ENCODE assay signal across 23 cellular contexts in the genomic region with DNA sequence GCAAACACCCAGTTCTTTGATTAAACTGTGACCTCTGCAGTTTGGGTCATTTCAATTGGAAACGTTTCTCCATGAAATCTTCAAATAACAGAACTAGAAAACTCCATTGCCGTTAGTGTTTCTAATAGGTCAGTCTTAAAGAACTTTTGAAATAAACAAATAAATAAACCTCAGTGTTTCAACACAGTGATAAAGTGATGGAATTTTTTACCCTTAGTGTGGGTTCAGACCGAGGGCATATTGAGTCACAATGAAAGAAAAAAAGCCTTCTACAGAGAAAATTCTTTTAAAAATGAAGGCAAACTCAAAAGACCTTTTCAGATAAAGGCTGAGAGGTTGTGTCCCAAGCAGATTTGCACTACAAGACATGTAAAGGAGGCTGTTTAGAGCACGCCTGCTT.
A peak's percentile ranks its signal among the peaks of the same experiment; 100 is the strongest.
DNase-seq lines count a peak whose midpoint lies in the region; ATAC-seq and TF ChIP-seq lines count a peak whose summit lies in the region.
"Had no signal": no experiment of that assay in that cellular context is flagged by ENCODE, and none has a peak within 500 bp of the region (broad histone marks: within the 10 kb centered on the region; RNA-seq: fewer than 3 reads in every experiment).

No MANE protein-coding gene starts in this region.

- no peaks in the 10 kb centered on the region for H3K36me3 Mint-ChIP-seq in neural crest cell (ENCODE audit: low read depth)
- H3K36me3 Mint-ChIP-seq: CD4-positive, alpha-beta memory T cell had no signal

- TF ChIP-seq EP300 in SK-N-SH (IDR thresholded peaks at IDR 0.05; ENCODE audit: borderline replicate concordance in 1 of 2, low read depth in 1 of 2, low read length in 1 of 2), result no peak

- H3K27ac ChIP-seq in Karpas-422 (ENCODE audit: low read length) (no peak overlapping the region), SK-N-SH (ENCODE audit: low read depth in 2 of 2, low read length in 1 of 2) (no peak overlapping the region), tibial artery (no peak overlapping the region)
- H3K27ac ChIP-seq: BLaER1 treated with 17β-estradiol and CSF1 and Interleukin-3, amounts not matched to agents 10 nM and 100 nM had no signal

- H3K9me2 ChIP-seq in Karpas-422 (replicated peaks; ENCODE audit: insufficient read depth, low read length), result no peaks in the 10 kb centered on the region
- no peaks in the 10 kb centered on the region for H3K9me2 ChIP-seq in SK-N-SH

- H3K4me1 Mint-ChIP-seq in neural crest cell, result peaks cover 78% of the 10 kb centered on the region
- H3K4me1 Mint-ChIP-seq: CD4-positive, alpha-beta memory T cell had no signal

- H3K4me2 ChIP-seq in Karpas-422 (ENCODE audit: low read depth, low read length, poor library complexity, severe bottlenecking), result no peak overlapping the region
- H3K4me2 ChIP-seq in SK-N-SH, result no peak overlapping the region
- H3K4me2 ChIP-seq: BLaER1 treated with 17β-estradiol and CSF1 and Interleukin-3, amounts not matched to agents 10 nM and 100 nM had no signal

- no peaks in the 10 kb centered on the region for H3K9me3 ChIP-seq in Karpas-422 (ENCODE audit: low read length)
- H3K9me3 ChIP-seq in SK-N-SH, result no peaks in the 10 kb centered on the region
- H3K9me3 ChIP-seq in tibial artery, result no peaks in the 10 kb centered on the region
- H3K9me3 ChIP-seq: BLaER1 treated with 17β-estradiol and CSF1 and Interleukin-3, amounts not matched to agents 10 nM and 100 nM; Caco-2 had no signal

- H2AFZ ChIP-seq in Karpas-422 (ENCODE audit: low read length), result no peak overlapping the region
- no peak overlapping the region for H2AFZ ChIP-seq in SK-N-SH (ENCODE audit: low read depth)

- 54% methylated on average over 4 of the region's 4 CpGs for WGBS in SK-N-SH (ENCODE audit: low lambda C conversion rate)

- no peaks in the 10 kb centered on the region for H3K79me2 ChIP-seq in Karpas-422 (ENCODE audit: low read length)
- no peaks in the 10 kb centered on the region for H3K79me2 ChIP-seq in SK-N-SH (ENCODE audit: insufficient read depth)

- no peak overlapping the region for H3K9ac ChIP-seq in Karpas-422 (ENCODE audit: low read length)
- no peak overlapping the region for H3K9ac ChIP-seq in SK-N-SH
- H3K9ac ChIP-seq: BLaER1 treated with 17β-estradiol and CSF1 and Interleukin-3, amounts not matched to agents 10 nM and 100 nM had no signal

- H3K36me3 ChIP-seq in Karpas-422 (ENCODE audit: insufficient read depth, low read length), result no peaks in the 10 kb centered on the region
- H3K36me3 ChIP-seq in SK-N-SH (replicated peaks in 1 of 2; ENCODE audit: control insufficient read depth in 1 of 2, insufficient read depth in 2 of 2, low read length in 1 of 2), result no peaks in the 10 kb centered on the region
- no peaks in the 10 kb centered on the region for H3K36me3 ChIP-seq in tibial artery
- H3K36me3 ChIP-seq: BLaER1 treated with 17β-estradiol and CSF1 and Interleukin-3, amounts not matched to agents 10 nM and 100 nM had no signal

- no peaks in the 10 kb centered on the region for H3K27me3 ChIP-seq in Karpas-422 (ENCODE audit: low read length)
- H3K27me3 ChIP-seq in SK-N-SH (ENCODE audit: insufficient read depth), result no peaks in the 10 kb centered on the region
- no peaks in the 10 kb centered on the region for H3K27me3 ChIP-seq in tibial artery
- H3K27me3 ChIP-seq: BLaER1 treated with 17β-estradiol and CSF1 and Interleukin-3, amounts not matched to agents 10 nM and 100 nM had no signal

- H4K20me1 ChIP-seq in Karpas-422 (ENCODE audit: insufficient read depth, low read depth, low read length) (no peaks in the 10 kb centered on the region), SK-N-SH (ENCODE audit: insufficient read depth) (no peaks in the 10 kb centered on the region)
- H4K20me1 ChIP-seq: BLaER1 treated with 17β-estradiol and CSF1 and Interleukin-3, amounts not matched to agents 10 nM and 100 nM had no signal

- no peak overlapping the region for H3K4me3 ChIP-seq in Karpas-422 (ENCODE audit: low read length)
- no peak overlapping the region for H3K4me3 ChIP-seq in choroid plexus epithelial cell (ENCODE audit: low read depth, low read length)
- no peak overlapping the region for H3K4me3 ChIP-seq in SK-N-SH (ENCODE audit: low read depth in 2 of 2, low read length in 1 of 2)
- H3K4me3 ChIP-seq in tibial artery, result no peak overlapping the region
- H3K4me3 ChIP-seq: BLaER1 treated with 17β-estradiol and CSF1 and Interleukin-3, amounts not matched to agents 10 nM and 100 nM had no signal

- no peaks in the 10 kb centered on the region for H3K9me3 Mint-ChIP-seq in neural crest cell
- H3K9me3 Mint-ChIP-seq: H9 had no signal

- peak overlapping the region; percentile 72 for H3K27ac Mint-ChIP-seq in neural crest cell (ENCODE audit: unreplicated experiment)
- H3K27ac Mint-ChIP-seq: CD4-positive, alpha-beta memory T cell; H9 had no signal

- intact Hi-C loops in tibial artery (cut with DNase I; ENCODE audit: low total_unique reads), result no loop called here

- H3K4me3 Mint-ChIP-seq in neural crest cell, result peak overlapping the region; percentile 54
- H3K4me3 Mint-ChIP-seq: CD4-positive, alpha-beta memory T cell; H9 had no signal

- no peaks in the 10 kb centered on the region for H3F3A ChIP-seq in SK-N-SH (replicated peaks; ENCODE audit: insufficient read depth)

- H3K27me3 Mint-ChIP-seq in neural crest cell (ENCODE audit: low read depth), result no peaks in the 10 kb centered on the region
- H3K27me3 Mint-ChIP-seq: CD4-positive, alpha-beta memory T cell had no signal

- DNase-seq in Karpas-422, result peak; percentile 11
- DNase-seq in choroid plexus epithelial cell (ENCODE audit: low read depth), result peak; percentile 64
- no peak for DNase-seq in neural crest cell (ENCODE audit: low read depth, low spot score)
- DNase-seq in SK-N-SH, result no peak
- DNase-seq in tibial artery, result no peak
- DNase-seq in stimulated activated CD4-positive, alpha-beta T cell treated with anti-CD3 and anti-CD28 coated beads, Interleukin-12 subunit alpha, Interleukin-12 subunit beta, amount 100 ng/mL, for 4 hours, result no peak
- DNase-seq: ACHN; Caco-2; CD4-positive, alpha-beta memory T cell; DMS 273 treated with DMSO at 0.1 percent for 48 hours; DMS79 treated with DMSO at 0.1 percent for 48 hours; H9; Kasumi-1; MM.1S; NCI-H1048; NCI-H1417 treated with DMSO at 0.1 percent for 48 hours; NCI-H187; NCI-H446; NCI-H526; OCI-M1; SW 1271 had no signal

- POLR2A ChIA-PET in SK-N-SH (lab: Yijun Ruan, JAX), result no interaction called here

- H3K4me1 ChIP-seq in Karpas-422 (ENCODE audit: low read length) (no peaks in the 10 kb centered on the region), SK-N-SH (ENCODE audit: control insufficient read depth in 1 of 2, insufficient read depth in 2 of 2, low read depth in 1 of 2, low read length in 1 of 2) (peaks cover 0 to 3% of the 10 kb centered on the region in 2 experiments; a peak in 2 of 4 replicates), tibial artery (no peaks in the 10 kb centered on the region)
- H3K4me1 ChIP-seq: BLaER1 treated with 17β-estradiol and CSF1 and Interleukin-3, amounts not matched to agents 10 nM and 100 nM had no signal

- no peak for TF ChIP-seq RAD21 in SK-N-SH (IDR thresholded peaks at IDR 0.05; ENCODE audit: low read length)

- CTCF ChIA-PET in SK-N-SH (lab: Yijun Ruan, JAX), result interaction anchor here (1.1 kb wide), 1 partner anchor 361 kb away, joined by 4 read pairs; no protein-coding TSS in a partner anchor

- TF ChIP-seq CTCF in choroid plexus epithelial cell (conservative IDR thresholded peaks at IDR 0.05; ENCODE audit: low read depth, low read length), result no peak
- TF ChIP-seq CTCF in neural crest cell (conservative IDR thresholded peaks at IDR 0.05), result no peak
- no peak for TF ChIP-seq CTCF in SK-N-SH (IDR thresholded peaks at IDR 0.05)
- TF ChIP-seq CTCF in tibial artery (IDR thresholded peaks at IDR 0.05), result no peak

- ATAC-seq in HG02623 (IDR thresholded peaks at IDR 0.05; ENCODE audit: unreplicated experiment), result no peak

TF ChIP-seq in SK-N-SH, 30 proteins besides CTCF, POLR2A, EP300 and RAD21 (continues in another document):
- no peak for TF ChIP-seq FOXM1 (IDR thresholded peaks at IDR 0.05; ENCODE audit: low read depth)
- TF ChIP-seq TCF12 (IDR thresholded peaks at IDR 0.05), result no peak
- TF ChIP-seq RCOR1 (IDR thresholded peaks at IDR 0.05; ENCODE audit: low read length), result no peak
- no peak for TF ChIP-seq EZH2phosphoT487 (IDR thresholded peaks at IDR 0.05; ENCODE audit: borderline replicate concordance, low read depth)
- no peak for TF ChIP-seq MXI1 (IDR thresholded peaks at IDR 0.05; ENCODE audit: low read depth, low read length)
- no peak for TF ChIP-seq REST (IDR thresholded peaks at IDR 0.05; ENCODE audit: low read depth, low read length)
- no peak for TF ChIP-seq MEF2A (IDR thresholded peaks at IDR 0.05; ENCODE audit: borderline replicate concordance, low read depth)
- TF ChIP-seq YY1 (IDR thresholded peaks at IDR 0.05; ENCODE audit: low read depth), result no peak
- TF ChIP-seq RXRA (IDR thresholded peaks at IDR 0.05; ENCODE audit: borderline replicate concordance, low read depth), result no peak

Comparison
In these comparisons a context has a peak if more than half of its experiments do, and no peak if none do; other contexts are left out.
1. DNase-seq: peak in Karpas-422 (single experiment) and choroid plexus epithelial cell (single experiment); none in neural crest cell (single experiment), SK-N-SH (single experiment), tibial artery (0 of 2) and stimulated activated CD4-positive, alpha-beta T cell treated with anti-CD3 and anti-CD28 coated beads, Interleukin-12 subunit alpha, Interleukin-12 subunit beta, amount 100 ng/mL, for 4 hours (single experiment).